23 cellular contexts compared by ENCODE assay signal in genomic region chr17:80611831-80612230, GRCh38.
A peak's percentile ranks its signal among the peaks of the same experiment; 100 is the strongest.
DNase-seq lines count a peak whose midpoint lies in the region; ATAC-seq lines count a peak whose summit lies in the region.
"Had no signal": no experiment of that assay in that cellular context is flagged by ENCODE, and none has a peak within 500 bp of the region (broad histone marks: within the 10 kb centered on the region; RNA-seq: fewer than 3 reads in every experiment).

No MANE protein-coding gene starts in this region.

- no peak overlapping the region for H2BK12ac ChIP-seq in neuronal stem cell (ENCODE audit: low read length)

- H2AFZ ChIP-seq in neuronal stem cell (ENCODE audit: low read length) = no peak overlapping the region

- DNase-seq in activated CD4-positive, alpha-beta T cell treated with anti-CD3 and anti-CD28 coated beads, Interleukin-2, amount 10 ng/mL, durations not matched to agents 7 days and 5 days = no peak
- DNase-seq in activated CD4-positive, alpha-beta T cell treated with anti-CD3 and anti-CD28 coated beads, Interleukin-2, amount 50 U/mL, for 4 hours = no peak
- DNase-seq in dermis blood vessel endothelial cell = peak; percentile 42
- no peak for DNase-seq in naive thymus-derived CD8-positive, alpha-beta T cell
- DNase-seq in neuronal stem cell (ENCODE audit: low spot score) = no peak
- DNase-seq: BE2C, Caco-2, DMS153, EL, GF-D8, Karpas-422, NCI-H1092, NCI-H1436, NCI-H2081 treated with DMSO at 0.1 percent for 48 hours, NCI-H2171 treated with DMSO at 0.1 percent for 48 hours, NCI-H524 treated with DMSO at 0.1 percent for 48 hours, NCI-H82, OCI-M1, SJCRH30 had no signal

- H3K27ac Mint-ChIP-seq in activated CD4-positive, alpha-beta T cell treated with anti-CD3 and anti-CD28 coated beads, Interleukin-2, amount 10 ng/mL, durations not matched to agents 7 days and 5 days = peak overlapping the region; percentile 58
- peak overlapping the region in 6 of 10 donors; percentile 7 to 92 (median 64) for H3K27ac Mint-ChIP-seq in naive thymus-derived CD8-positive, alpha-beta T cell
- H3K27ac Mint-ChIP-seq: IgD-negative memory B cell had no signal

- no peak overlapping the region for H4K8ac ChIP-seq in neuronal stem cell (ENCODE audit: low read depth, low read length)

- H3K23ac ChIP-seq in neuronal stem cell (ENCODE audit: low read depth, low read length, poor library complexity) = no peak overlapping the region

- no peaks in the 10 kb centered on the region for H3K27me3 ChIP-seq in neuronal stem cell (ENCODE audit: control insufficient read depth in 3 of 3, insufficient read depth in 3 of 3, low read depth in 1 of 3, low read length in 3 of 3)
- H3K27me3 ChIP-seq: BE2C, SJCRH30 had no signal

- H2AK5ac ChIP-seq in neuronal stem cell (ENCODE audit: low read depth, low read length) = no peak overlapping the region

- no peak overlapping the region for H3K4ac ChIP-seq in neuronal stem cell (ENCODE audit: low read length)

- no peak overlapping the region for H3K4me3 ChIP-seq in neuronal stem cell (ENCODE audit: low read length in 2 of 2)
- H3K4me3 ChIP-seq: SJCRH30 had no signal

- H3K9ac ChIP-seq in neuronal stem cell (ENCODE audit: low read depth, low read length, poor library complexity) = no peak overlapping the region

- no peak overlapping the region for H2BK120ac ChIP-seq in neuronal stem cell (ENCODE audit: low read depth, low read length)

- no CpG with 5 or more reads among the region's 2 CpGs for WGBS in neuronal stem cell (ENCODE audit: extremely low coverage in 2 of 2, insufficient read length in 2 of 2, insufficient replicate concordance in 1 of 2), 2 donors

- CTCF ChIA-PET in activated CD4-positive, alpha-beta T cell treated with anti-CD3 and anti-CD28 coated beads, Interleukin-2, amount 10 ng/mL, durations not matched to agents 7 days and 5 days (lab: Charles Lee) = interaction anchor here (1.4 kb wide), 1 partner anchor 20 kb away, joined by 3 read pairs; no protein-coding TSS in a partner anchor

- H3K79me1 ChIP-seq in neuronal stem cell (ENCODE audit: low read depth, low read length) = peaks cover 10% of the 10 kb centered on the region

- H3K9me3 Mint-ChIP-seq in activated CD4-positive, alpha-beta T cell treated with anti-CD3 and anti-CD28 coated beads, Interleukin-2, amount 10 ng/mL, durations not matched to agents 7 days and 5 days = no peaks in the 10 kb centered on the region
- no peaks in the 10 kb centered on the region for H3K9me3 Mint-ChIP-seq in naive thymus-derived CD8-positive, alpha-beta T cell
- H3K9me3 Mint-ChIP-seq: IgD-negative memory B cell had no signal

- peak overlapping the region; percentile 4 for H3K27ac ChIP-seq in KOPT-K1 (ENCODE audit: low read depth, low read length, poor library complexity, severe bottlenecking)
- no peak overlapping the region for H3K27ac ChIP-seq in neuronal stem cell (replicated peaks; ENCODE audit: low read length)
- H3K27ac ChIP-seq: SJCRH30 had no signal

- H2BK15ac ChIP-seq in neuronal stem cell (ENCODE audit: low read length) = no peak overlapping the region

- no peak overlapping the region for H3K4me3 Mint-ChIP-seq in activated CD4-positive, alpha-beta T cell treated with anti-CD3 and anti-CD28 coated beads, Interleukin-2, amount 10 ng/mL, durations not matched to agents 7 days and 5 days
- peak overlapping the region in 1 of 10 donors; percentile 14 for H3K4me3 Mint-ChIP-seq in naive thymus-derived CD8-positive, alpha-beta T cell
- H3K4me3 Mint-ChIP-seq: IgD-negative memory B cell had no signal

- peaks cover 77% of the 10 kb centered on the region for H3K4me1 Mint-ChIP-seq in activated CD4-positive, alpha-beta T cell treated with anti-CD3 and anti-CD28 coated beads, Interleukin-2, amount 10 ng/mL, durations not matched to agents 7 days and 5 days
- peaks cover 40 to 87% (median 75%) of the 10 kb centered on the region in 4 donors for H3K4me1 Mint-ChIP-seq in naive thymus-derived CD8-positive, alpha-beta T cell

- peaks cover 24% of the 10 kb centered on the region for H3K36me3 Mint-ChIP-seq in activated CD4-positive, alpha-beta T cell treated with anti-CD3 and anti-CD28 coated beads, Interleukin-2, amount 10 ng/mL, durations not matched to agents 7 days and 5 days (ENCODE audit: low read depth)
- H3K36me3 Mint-ChIP-seq in naive thymus-derived CD8-positive, alpha-beta T cell = peaks cover 0 to 2% (median 0%) of the 10 kb centered on the region in 3 donors

- no peak overlapping the region for H2BK5ac ChIP-seq in neuronal stem cell (ENCODE audit: low read length)

- H3K14ac ChIP-seq in neuronal stem cell (ENCODE audit: low read length) = no peak overlapping the region

- POLR2A ChIA-PET in activated CD4-positive, alpha-beta T cell treated with anti-CD3 and anti-CD28 coated beads, Interleukin-2, amount 10 ng/mL, durations not matched to agents 7 days and 5 days (lab: Charles Lee) = no interaction called here
- POLR2A ChIA-PET in naive thymus-derived CD8-positive, alpha-beta T cell (lab: Charles Lee) = no interaction called here

- no peak overlapping the region for H3K4me2 ChIP-seq in neuronal stem cell (ENCODE audit: insufficient read depth, low read length, poor library complexity, severe bottlenecking)

- H3K4me1 ChIP-seq in neuronal stem cell (ENCODE audit: control insufficient read depth in 2 of 2, insufficient read depth in 1 of 2, low read depth in 1 of 2, low read length in 2 of 2) = no peaks in the 10 kb centered on the region
- H3K4me1 ChIP-seq: BE2C, Caco-2, SJCRH30 had no signal

- H3K36me3 ChIP-seq in KOPT-K1 (ENCODE audit: insufficient read depth, low read length) (no peaks in the 10 kb centered on the region), neuronal stem cell (replicated peaks in 1 of 2; ENCODE audit: control insufficient read depth in 2 of 2, insufficient read depth in 2 of 2, low read length in 2 of 2) (no peaks in the 10 kb centered on the region)
- H3K36me3 ChIP-seq: BE2C, SJCRH30 had no signal

- H4K91ac ChIP-seq in neuronal stem cell (ENCODE audit: low read depth, low read length, poor library complexity) = no peak overlapping the region

- no peak for ATAC-seq in naive thymus-derived CD8-positive, alpha-beta T cell
- no peak for ATAC-seq in HG02571 (IDR thresholded peaks at IDR 0.05; ENCODE audit: unreplicated experiment)
- ATAC-seq in GM21528 (IDR thresholded peaks at IDR 0.05; ENCODE audit: low FRiP score, unreplicated experiment) = no peak

- no peak overlapping the region for H3K18ac ChIP-seq in neuronal stem cell (ENCODE audit: low read length)

- H3K27me3 Mint-ChIP-seq in activated CD4-positive, alpha-beta T cell treated with anti-CD3 and anti-CD28 coated beads, Interleukin-2, amount 10 ng/mL, durations not matched to agents 7 days and 5 days = no peaks in the 10 kb centered on the region
- H3K27me3 Mint-ChIP-seq in naive thymus-derived CD8-positive, alpha-beta T cell = no peaks in the 10 kb centered on the region
- H3K27me3 Mint-ChIP-seq: IgD-negative memory B cell had no signal

- H3K9me3 ChIP-seq in KOPT-K1 (ENCODE audit: insufficient read depth, low read length, poor library complexity, severe bottlenecking) (no peaks in the 10 kb centered on the region), neuronal stem cell (replicated peaks in 1 of 2; ENCODE audit: control insufficient read depth in 2 of 2, insufficient read depth in 1 of 2, low read depth in 1 of 2, low read length in 2 of 2) (no peaks in the 10 kb centered on the region)
- H3K9me3 ChIP-seq: BE2C, Caco-2, SJCRH30 had no signal
